7 cellular contexts compared by ENCODE assay signal in the genomic region with DNA sequence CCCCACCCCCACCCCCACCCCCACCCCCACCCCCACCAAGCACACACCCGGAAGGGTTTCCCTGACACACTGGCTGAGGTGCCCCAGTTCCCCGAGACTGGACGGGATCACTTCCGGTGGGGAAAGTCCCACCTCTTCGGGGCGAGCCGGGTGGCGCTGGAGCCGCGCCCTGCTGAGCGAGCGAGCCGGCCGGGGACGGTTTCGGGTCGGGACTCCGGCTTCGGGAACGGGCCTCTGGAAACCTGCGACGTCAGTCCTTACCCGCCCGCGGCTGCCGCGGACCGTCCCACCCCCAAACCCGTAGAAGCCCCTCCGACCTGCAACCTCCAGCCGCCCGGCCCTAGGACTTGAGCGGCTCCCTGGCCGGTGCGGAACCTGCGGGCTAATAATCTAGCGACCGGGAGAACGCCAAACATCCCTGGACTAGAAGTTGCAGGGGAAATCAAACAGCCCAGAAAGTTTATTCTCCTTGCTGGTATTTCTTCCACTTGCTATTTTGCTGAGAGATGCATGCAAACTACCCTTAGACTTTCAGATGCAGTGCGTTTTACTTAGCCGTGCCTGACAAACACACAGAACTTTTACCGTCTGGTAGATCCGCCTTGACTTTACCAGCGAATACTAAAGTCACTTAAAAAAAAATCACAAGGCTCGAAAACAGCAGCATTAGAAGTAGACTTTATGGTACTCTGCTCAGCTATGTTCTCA. TPM values are rescaled to one million over a fixed set of nuclear protein-coding genes. Genes with fewer than 3 reads are reported as not detected.
A peak's percentile ranks its signal among the peaks of the same experiment; 100 is the strongest.
DNase-seq lines count a peak whose midpoint lies in the region; ATAC-seq and FAIRE-seq lines count a peak whose summit lies in the region.

No MANE protein-coding gene starts in this region.

- DNase-seq in GM18507 (ENCODE audit: extremely low spot score, insufficient read length, low read depth): peak; percentile 64
- peak; percentile 76 to 79 for DNase-seq in NCI-H187 (lab: John Stamatoyannopoulos, UW)
- DNase-seq in T-helper 9 cell: peak; percentile 65
- DNase-seq in astrocyte of the hippocampus (ENCODE audit: low read depth, low spot score): peak; percentile 89
- no peak for DNase-seq in iPS DF 6.9 (ENCODE audit: low read depth, low spot score)
- DNase-seq in sciatic nerve (ENCODE audit: low spot score): peak; percentile 89

- FAIRE-seq in GM18507 (lab: Jason Lieb, UNC): peak; percentile 80

- no peaks in the 10 kb centered on the region for H3K36me3 ChIP-seq in iPS DF 6.9 (ENCODE audit: control insufficient read depth, insufficient read depth, low read length)

- H3K9me3 ChIP-seq in iPS DF 6.9 (ENCODE audit: control insufficient read depth, insufficient read depth, low read length): no peaks in the 10 kb centered on the region

- H3K27me3 ChIP-seq in iPS DF 6.9 (ENCODE audit: control insufficient read depth, insufficient read depth, low read length): no peaks in the 10 kb centered on the region

- H3K27ac ChIP-seq in iPS DF 6.9 (ENCODE audit: low read length): no peak overlapping the region

- peak overlapping the region; percentile 57; the same call in 1 of the 2 replicates for H3K4me3 ChIP-seq in iPS DF 6.9 (ENCODE audit: low read length)

- H3K4me1 ChIP-seq in iPS DF 6.9 (ENCODE audit: control insufficient read depth, insufficient read depth, low read length): no peaks in the 10 kb centered on the region

- intact Hi-C loops in sciatic nerve (cut with DNase I): no loop called here

- WGBS in iPS DF 6.9 (ENCODE audit: insufficient coverage, insufficient read length): no CpG with 5 or more reads among the region's 45 CpGs

- ATAC-seq in HG02943 (IDR thresholded peaks at IDR 0.05; ENCODE audit: low read depth, unreplicated experiment): peak; percentile 53
- peak; percentile 94 for ATAC-seq in sciatic nerve

RNA-seq across cellular contexts. Expression of gene RAP2C, which starts 1.0 kb away (rescaled TPM):
- total RNA-seq in sciatic nerve: 23.2 TPM
